ENCODE assay signal across 10 cellular contexts in the genomic region with DNA sequence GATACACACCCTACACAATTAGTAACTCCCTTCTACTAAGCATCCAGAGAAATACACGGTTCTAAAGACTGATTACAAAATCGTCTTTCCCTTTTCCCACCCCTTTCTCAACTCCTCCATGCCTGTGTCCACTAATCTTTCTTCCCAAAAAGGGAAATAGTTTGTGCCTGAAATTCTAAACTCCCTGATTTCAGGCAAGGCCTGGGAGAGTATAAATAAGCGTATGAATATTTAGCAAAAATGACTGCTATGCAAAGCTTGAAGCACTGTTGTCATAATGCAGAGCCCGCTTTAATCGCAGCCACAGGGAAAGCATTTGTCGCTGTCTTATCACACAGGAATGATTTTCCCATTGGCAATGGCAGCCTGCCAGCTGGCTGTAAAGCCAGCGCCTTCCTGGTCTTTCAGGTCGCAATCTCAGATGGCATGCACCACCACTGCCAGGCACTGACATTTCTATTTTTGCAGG.
DNase-seq lines count a peak whose midpoint lies in the region; ATAC-seq, FAIRE-seq and TF ChIP-seq lines count a peak whose summit lies in the region.
"Had no signal": no experiment of that assay in that cellular context is flagged by ENCODE, and none has a peak within 500 bp of the region (broad histone marks: within the 10 kb centered on the region; RNA-seq: fewer than 3 reads in every experiment).

No MANE protein-coding gene starts in this region.

- H3K27me3 ChIP-seq in esophagus squamous epithelium, result peaks cover 0 to 18% (median 0%) of the 10 kb centered on the region in 4 donors
- H3K27me3 ChIP-seq in pancreas, result no peaks in the 10 kb centered on the region
- H3K27me3 ChIP-seq in suprapubic skin, result peaks cover 8% of the 10 kb centered on the region

- H3K9me3 ChIP-seq in esophagus squamous epithelium (no peaks in the 10 kb centered on the region), pancreas (no peaks in the 10 kb centered on the region), suprapubic skin (no peaks in the 10 kb centered on the region)

- TF ChIP-seq CTCF in esophagus squamous epithelium (IDR thresholded peaks at IDR 0.05) (no peak), pancreas (IDR thresholded peaks at IDR 0.05) (no peak), suprapubic skin (IDR thresholded peaks at IDR 0.05) (no peak)

- no peak for TF ChIP-seq POLR2A in esophagus squamous epithelium (IDR thresholded peaks at IDR 0.05)
- TF ChIP-seq POLR2A in suprapubic skin (IDR thresholded peaks at IDR 0.05), result no peak

- intact Hi-C loops in esophagus squamous epithelium (cut with DNase I) (no loop called here), pancreas (cut with DNase I) (no loop called here)

- H3K27ac ChIP-seq in esophagus squamous epithelium (peak overlapping the region; percentile 8 to 68 (median 48)), pancreas (peak overlapping the region in 2 of 4 donors; percentile 28 to 35), suprapubic skin (no peak overlapping the region)

- no peak for FAIRE-seq in pancreas (lab: Jason Lieb, UNC)
- FAIRE-seq: colon had no signal

- no peaks in the 10 kb centered on the region for H3K36me3 ChIP-seq in esophagus squamous epithelium
- no peaks in the 10 kb centered on the region for H3K36me3 ChIP-seq in pancreas
- no peaks in the 10 kb centered on the region for H3K36me3 ChIP-seq in suprapubic skin

- DNase-seq in DMS79 (lab: John Stamatoyannopoulos, UW) (peak; percentile 13), NCI-H69 (lab: John Stamatoyannopoulos, UW) (peak; percentile 64), esophagus squamous epithelium (lab: John Stamatoyannopoulos, UW) (no peak), pancreas (peak; percentile 85 to 94 (median 90)), cerebellar nuclear complex (lab: John Stamatoyannopoulos, UW) (no peak), HuH-7 (ENCODE audit: low spot score) (no peak), suprapubic skin (ENCODE audit: low spot score in 2 of 2) (no peak)
- DNase-seq: naive thymus-derived CD4-positive, alpha-beta T cell had no signal

- ATAC-seq in pancreas (peak; percentile 95 to 98 (median 97)), HG03457 (IDR thresholded peaks at IDR 0.05; ENCODE audit: unreplicated experiment) (no peak)
- ATAC-seq: naive thymus-derived CD4-positive, alpha-beta T cell had no signal

- TF ChIP-seq EP300 in suprapubic skin (IDR thresholded peaks at IDR 0.05), result no peak

- no peak overlapping the region for H3K4me3 ChIP-seq in esophagus squamous epithelium
- H3K4me3 ChIP-seq in pancreas, result no peak overlapping the region
- H3K4me3 ChIP-seq in suprapubic skin, result no peak overlapping the region

- WGBS in esophagus squamous epithelium, 2 donors, result 32 to 39% methylated on average over 8 of the region's 8 CpGs
- WGBS in pancreas, 2 donors, result 6 to 8% methylated on average over 8 of the region's 8 CpGs
- WGBS in suprapubic skin, result 18% methylated on average over 8 of the region's 8 CpGs

- H3K4me1 ChIP-seq in esophagus squamous epithelium, result peaks cover 0 to 21% (median 0%) of the 10 kb centered on the region in 3 donors
- peaks cover 7 to 12% (median 10%) of the 10 kb centered on the region in 3 donors for H3K4me1 ChIP-seq in pancreas
- peaks cover 8% of the 10 kb centered on the region for H3K4me1 ChIP-seq in suprapubic skin

Comparison
In these comparisons a context has a peak if more than half of its experiments do, and no peak if none do; other contexts are left out.
1. DNase-seq: peak in DMS79 (single experiment), NCI-H69 (single experiment) and pancreas (6 of 6); none in esophagus squamous epithelium (single experiment), cerebellar nuclear complex (0 of 2), HuH-7 (single experiment) and suprapubic skin (0 of 2).